In genomic region chr4:89800012-89800516, GRCh38 we compare ENCODE assay signal across 2 cellular contexts.
TF ChIP-seq lines count a peak whose summit lies in the region.

No MANE protein-coding gene starts in this region.

TF ChIP-seq in IMR-90, 13 proteins besides CTCF, POLR2A, EP300 and RAD21:
- no peak for TF ChIP-seq BHLHE40 (IDR thresholded peaks at IDR 0.05; ENCODE audit: low read depth, low read length)
- no peak for TF ChIP-seq USF2 (IDR thresholded peaks at IDR 0.05; ENCODE audit: low read depth, low read length)
- no peak for TF ChIP-seq RFX5 (IDR thresholded peaks at IDR 0.05; ENCODE audit: low read depth, low read length)
- TF ChIP-seq ELK1 (IDR thresholded peaks at IDR 0.05; ENCODE audit: borderline replicate concordance, low read depth, low read length): no peak
- TF ChIP-seq MAZ (IDR thresholded peaks at IDR 0.05; ENCODE audit: borderline replicate concordance, low read depth, low read length): no peak
- no peak for TF ChIP-seq MAFK (IDR thresholded peaks at IDR 0.05; ENCODE audit: low read depth, low read length)
- TF ChIP-seq NFE2L2 (IDR thresholded peaks at IDR 0.05; ENCODE audit: low read depth, low read length): no peak
- no peak for TF ChIP-seq FOS (IDR thresholded peaks at IDR 0.05; ENCODE audit: low read depth, low read length)
- no peak for TF ChIP-seq SMC3 (IDR thresholded peaks at IDR 0.05; ENCODE audit: low read depth, low read length)
- TF ChIP-seq CHD1 (IDR thresholded peaks at IDR 0.05; ENCODE audit: low read depth, low read length): no peak
- no peak for TF ChIP-seq MXI1 (IDR thresholded peaks at IDR 0.05; ENCODE audit: borderline replicate concordance, low read depth, low read length)

TF ChIP-seq in SK-N-SH, 30 proteins besides CTCF, POLR2A, EP300 and RAD21:
- TF ChIP-seq JUND (IDR thresholded peaks at IDR 0.05): peak; percentile 68
- no peak for TF ChIP-seq ELF1 (IDR thresholded peaks at IDR 0.05)
- no peak for TF ChIP-seq MEF2A (IDR thresholded peaks at IDR 0.05; ENCODE audit: borderline replicate concordance, low read depth)
- no peak for TF ChIP-seq SMC3 (IDR thresholded peaks at IDR 0.05; ENCODE audit: low read depth, low read length)
- TF ChIP-seq NFIC (IDR thresholded peaks at IDR 0.05; ENCODE audit: borderline replicate concordance): peak; percentile 17; the same call in 1 of the 2 replicates
- TF ChIP-seq TEAD4 (IDR thresholded peaks at IDR 0.05; ENCODE audit: borderline replicate concordance, insufficient read depth): no peak
- TF ChIP-seq PBX3 (IDR thresholded peaks at IDR 0.05): peak; percentile 24; the same call in 1 of the 2 replicates
- TF ChIP-seq FOXJ3 (CRISPR knock-in tag; IDR thresholded peaks at IDR 0.05): no peak
- peak; percentile 68; the same call in 1 of the 2 replicates for TF ChIP-seq FOSL2 (IDR thresholded peaks at IDR 0.05; ENCODE audit: borderline replicate concordance, low read depth)
- no peak for TF ChIP-seq ZBTB33 (IDR thresholded peaks at IDR 0.05; ENCODE audit: borderline replicate concordance, low read depth)
- no peak for TF ChIP-seq POLR2AphosphoS5 (IDR thresholded peaks at IDR 0.05; ENCODE audit: low read depth, low read length)
- TF ChIP-seq TCF12 (IDR thresholded peaks at IDR 0.05): peak; percentile 30; the same call in 1 of the 2 replicates
